In the genomic region with DNA sequence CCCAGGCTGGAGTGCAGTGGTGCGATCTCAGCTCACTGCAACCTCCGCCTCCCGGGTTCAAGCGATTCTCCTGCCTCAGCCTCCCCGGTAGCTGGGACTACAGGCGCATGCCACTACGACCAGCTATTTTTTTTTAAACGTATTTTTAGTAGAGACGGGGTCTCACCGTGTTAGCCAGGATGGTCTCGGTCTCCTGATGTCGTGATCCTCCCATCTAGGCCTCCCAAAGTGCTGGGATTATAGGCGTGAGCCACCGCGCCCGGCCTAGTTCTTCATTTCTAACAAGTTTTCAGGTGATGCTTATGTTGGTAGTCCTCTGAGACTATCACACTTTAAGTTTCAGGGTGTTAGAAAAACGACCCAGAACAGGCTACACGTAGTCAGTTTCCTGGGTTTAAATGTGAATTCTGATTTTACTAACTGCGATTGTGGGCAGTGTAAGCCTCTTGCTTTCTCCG, we compare ENCODE assay signal across 9 cellular contexts. TPM values are rescaled to one million over a fixed set of nuclear protein-coding genes. Genes with fewer than 3 reads are reported as not detected.
DNase-seq lines count a peak whose midpoint lies in the region; ATAC-seq and TF ChIP-seq lines count a peak whose summit lies in the region.
"Not testable (repeated sequence)": the region's sequence is repeated elsewhere in the genome, so short reads cannot be mapped to it uniquely, and the experiment has no call there.
"Had no signal": no experiment of that assay in that cellular context is flagged by ENCODE, and none has a peak within 500 bp of the region (broad histone marks: within the 10 kb centered on the region; RNA-seq: fewer than 3 reads in every experiment).

No MANE protein-coding gene starts in this region.

- H3K9ac ChIP-seq in iPS-18a (ENCODE audit: low read length), result not testable (repeated sequence)
- peak overlapping the region; percentile 52 to 93 for H3K9ac ChIP-seq in stomach smooth muscle (ENCODE audit: low read length in 2 of 2)

- H3K27me3 ChIP-seq in BE2C; SJSA1 (replicated peaks); iPS-18a (ENCODE audit: control insufficient read depth, insufficient read depth, low read length); stomach smooth muscle (ENCODE audit: control insufficient read depth in 1 of 2, insufficient read depth in 2 of 2, low read length in 2 of 2): not testable (repeated sequence)

- not testable (repeated sequence) for H3K4me1 ChIP-seq in BE2C; HEK293 (ENCODE audit: control insufficient read depth, insufficient read depth, low read length)
- H3K4me1 ChIP-seq in SJSA1 (replicated peaks), result peaks cover 31% of the 10 kb centered on the region
- peaks cover 29% of the 10 kb centered on the region for H3K4me1 ChIP-seq in iPS-18a (ENCODE audit: control insufficient read depth, low read depth, low read length)
- peaks cover 14% of the 10 kb centered on the region for H3K4me1 ChIP-seq in stomach smooth muscle (ENCODE audit: control insufficient read depth, insufficient read depth, low read length)

- peak overlapping the region; percentile 96 for H3K4me3 Mint-ChIP-seq in activated naive CD8-positive, alpha-beta T cell
- H3K4me3 Mint-ChIP-seq in effector memory CD8-positive, alpha-beta T cell, result peak overlapping the region; percentile 90 to 97
- H3K4me3 Mint-ChIP-seq in nephron progenitor cell, result peak overlapping the region; percentile 79

- CTCF ChIA-PET in HEK293 (lab: Yijun Ruan, JAX), result not testable (repeated sequence)

- peak overlapping the region; percentile 97 for H3K27ac Mint-ChIP-seq in activated naive CD8-positive, alpha-beta T cell
- peak overlapping the region; percentile 93 to 97 for H3K27ac Mint-ChIP-seq in effector memory CD8-positive, alpha-beta T cell
- H3K27ac Mint-ChIP-seq in nephron progenitor cell, result not testable (repeated sequence)

- peaks cover 29% of the 10 kb centered on the region for H3K4me1 Mint-ChIP-seq in activated naive CD8-positive, alpha-beta T cell (ENCODE audit: low read depth)
- H3K4me1 Mint-ChIP-seq in effector memory CD8-positive, alpha-beta T cell (ENCODE audit: low read depth in 2 of 2), result peaks cover 10 to 22% of the 10 kb centered on the region in 2 donors
- H3K4me1 Mint-ChIP-seq in nephron progenitor cell, result not testable (repeated sequence)

- H3K27me3 Mint-ChIP-seq in activated naive CD8-positive, alpha-beta T cell; effector memory CD8-positive, alpha-beta T cell; nephron progenitor cell (ENCODE audit: low read depth, poor library complexity): not testable (repeated sequence)

- not testable (repeated sequence) for H3K36me3 Mint-ChIP-seq in activated naive CD8-positive, alpha-beta T cell; nephron progenitor cell (ENCODE audit: low read depth)
- peaks cover 20% of the 10 kb centered on the region for H3K36me3 Mint-ChIP-seq in effector memory CD8-positive, alpha-beta T cell (ENCODE audit: insufficient read depth)

- not testable (repeated sequence) for TF ChIP-seq CTCF in BE2C (IDR thresholded peaks at IDR 0.05; ENCODE audit: low read depth, low read length); HEK293 (tag by site-specific recombination; IDR thresholded peaks at IDR 0.05); nephron progenitor cell (IDR thresholded peaks at IDR 0.05)

- H3K9me3 Mint-ChIP-seq in activated naive CD8-positive, alpha-beta T cell (ENCODE audit: low read depth); effector memory CD8-positive, alpha-beta T cell; nephron progenitor cell: not testable (repeated sequence)

- not testable (repeated sequence) for DNase-seq in BE2C; SJSA1 (ENCODE audit: low read depth in 1 of 2, low spot score in 2 of 2); effector memory CD8-positive, alpha-beta T cell; nephron progenitor cell

- not testable (repeated sequence) for H3K27ac ChIP-seq in HEK293 (ENCODE audit: extremely low read depth, low read depth, low read length); iPS-18a (ENCODE audit: low read length)
- peak overlapping the region; percentile 69; the same call in 1 of the 2 replicates for H3K27ac ChIP-seq in SJSA1
- H3K27ac ChIP-seq in stomach smooth muscle (ENCODE audit: low read length), result peak overlapping the region; percentile 82

- not testable (repeated sequence) for ATAC-seq in effector memory CD8-positive, alpha-beta T cell (replicated peaks)

- POLR2A ChIA-PET in HEK293 (lab: Yijun Ruan, JAX), result not testable (repeated sequence)

- H3K9me3 ChIP-seq in BE2C; HEK293 (ENCODE audit: control insufficient read depth, insufficient read depth, low read depth, low read length); SJSA1 (replicated peaks); iPS-18a (ENCODE audit: control insufficient read depth, low read depth, low read length); stomach smooth muscle (ENCODE audit: control insufficient read depth in 2 of 2, low read length in 2 of 2): not testable (repeated sequence)

- peaks cover 16% of the 10 kb centered on the region for H3K36me3 ChIP-seq in BE2C
- peaks cover 4 to 15% of the 10 kb centered on the region in 2 experiments for H3K36me3 ChIP-seq in HEK293 (ENCODE audit: control insufficient read depth in 2 of 2, insufficient read depth in 1 of 2, low read length in 2 of 2)
- peaks cover 33% of the 10 kb centered on the region for H3K36me3 ChIP-seq in SJSA1
- H3K36me3 ChIP-seq in iPS-18a (ENCODE audit: control insufficient read depth, low read depth, low read length), result peaks cover 12% of the 10 kb centered on the region
- not testable (repeated sequence) for H3K36me3 ChIP-seq in stomach smooth muscle (ENCODE audit: control insufficient read depth in 2 of 2, insufficient read depth in 2 of 2, low read length in 2 of 2)

- H3K4me3 ChIP-seq in BE2C (ENCODE audit: low read depth, low read length) (peak overlapping the region; percentile 84), HEK293 (ENCODE audit: low read depth, low read length) (peak overlapping the region; percentile 97), SJSA1 (peak overlapping the region; percentile 84), iPS-18a (ENCODE audit: low read length) (peak overlapping the region; percentile 65), stomach smooth muscle (ENCODE audit: low read length in 2 of 2) (peak overlapping the region; percentile 90 to 97)

TF ChIP-seq in HEK293, 187 proteins besides CTCF, POLR2A, EP300 and RAD21:
- 0 out of 2 replicates have a peak, but pooled peaks have one; percentile 11 for TF ChIP-seq SCRT1 (tag by site-specific recombination; IDR thresholded peaks at IDR 0.05; ENCODE audit: borderline replicate concordance)
TF ChIP-seq in HEK293: peak in this region for 1; not testable (repeated sequence) for 186.

RNA-seq across cellular contexts. Expression of a gene that starts 0.4 kb away (rescaled TPM):
- 6.6 TPM for polyA plus RNA-seq in BE2C (2012; ENCODE audit: insufficient read depth, insufficient read length, low read depth)
- 30.8 and 32.6 TPM in 2 replicates for total RNA-seq in SJSA1 (2014; rRNA removed; shearing (Covaris generic))
- total RNA-seq: neural crest cell had no signal

RNA-seq across cellular contexts. Expression of a gene that starts 7.4 kb away (rescaled TPM):
- polyA plus RNA-seq in BE2C (2012; ENCODE audit: insufficient read depth, insufficient read length, low read depth), result not detected
- 0.63 TPM in 1 of 2 replicates, not detected in the other for total RNA-seq in SJSA1 (2014; rRNA removed; shearing (Covaris generic))
- total RNA-seq: neural crest cell had no signal

RNA-seq across cellular contexts. Expression of a gene that starts 35.5 kb away (rescaled TPM):
- 87.3 TPM for polyA plus RNA-seq in BE2C (2012; ENCODE audit: insufficient read depth, insufficient read length, low read depth)
- total RNA-seq in SJSA1 (2014; rRNA removed; shearing (Covaris generic)), result 61.4 and 75.9 TPM in 2 replicates

RNA-seq across cellular contexts. Expression of a gene that starts 35.6 kb away (rescaled TPM):
- 10.2 TPM for polyA plus RNA-seq in BE2C (2012; ENCODE audit: insufficient read depth, insufficient read length, low read depth)
- 9.8 and 16.6 TPM in 2 replicates for total RNA-seq in SJSA1 (2014; rRNA removed; shearing (Covaris generic))

RNA-seq across cellular contexts. Expression of a gene that starts 39.1 kb away (rescaled TPM):
- polyA plus RNA-seq in BE2C (2012; ENCODE audit: insufficient read depth, insufficient read length, low read depth), result 4.7 TPM
- total RNA-seq in SJSA1 (2014; rRNA removed; shearing (Covaris generic)), result 14.0 and 29.4 TPM in 2 replicates
